1 cellular context compared by ENCODE assay signal in the genomic region with DNA sequence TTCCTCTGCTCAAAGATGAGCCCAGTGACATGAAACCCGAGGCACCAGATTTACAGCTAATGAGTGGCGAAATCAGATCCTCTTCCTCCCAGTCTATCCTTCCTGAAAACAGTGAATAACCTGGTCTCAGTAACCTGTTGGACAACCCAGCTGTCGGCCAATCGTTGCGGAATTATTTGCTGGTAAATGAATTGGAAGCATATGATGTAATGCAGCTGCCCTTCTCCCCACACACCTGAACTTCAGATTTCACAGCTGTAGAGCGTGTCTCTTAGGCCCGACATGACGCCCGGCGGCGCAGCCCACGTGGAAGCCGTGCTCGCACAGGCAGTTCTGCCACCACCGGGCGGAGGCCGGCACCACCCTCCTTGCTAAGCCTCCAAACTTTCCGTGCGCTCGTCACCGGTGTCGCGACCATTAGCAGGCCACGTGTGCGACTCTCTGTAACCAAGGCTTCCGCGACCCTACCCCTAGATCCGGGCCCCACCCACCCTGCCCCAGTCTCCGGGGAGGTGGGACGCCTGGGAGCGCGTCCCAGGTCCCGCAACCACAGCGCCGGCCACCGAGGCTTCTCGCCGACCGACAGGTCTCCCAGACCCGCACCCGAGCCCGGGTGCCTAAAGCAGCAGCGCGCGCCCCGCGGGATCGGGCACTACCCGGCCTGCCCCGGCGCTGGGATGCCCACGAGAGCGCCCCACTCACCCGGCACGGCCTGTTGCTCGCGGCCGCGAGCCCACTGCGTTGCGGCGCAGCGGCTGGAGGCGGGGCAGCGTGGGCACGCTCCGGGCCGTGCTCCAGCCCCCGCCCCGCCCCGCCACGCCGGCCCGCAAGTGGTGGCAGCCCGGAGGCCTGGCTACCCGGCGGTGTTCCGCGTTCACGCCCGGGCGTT.
TF ChIP-seq lines count a peak whose summit lies in the region.

TSS of gene RIOX2 (minus strand) at position 753 of the 889 bp plus-strand sequence. CDS start 4,838 bp downstream, outside the sequence.

TF ChIP-seq in GM12878, 131 proteins besides CTCF, POLR2A, EP300 and RAD21 (continued from another document and continues in another):
- no peak for TF ChIP-seq REST (IDR thresholded peaks at IDR 0.05; ENCODE audit: low read depth, low read length)
- TF ChIP-seq ZNF384 (IDR thresholded peaks at IDR 0.05; ENCODE audit: borderline replicate concordance, low read depth, low read length), result peak; percentile 68
- peak; percentile 96 for TF ChIP-seq MAX (IDR thresholded peaks at IDR 0.05; ENCODE audit: low read depth, low read length)
- no peak for TF ChIP-seq ZNF207 (IDR thresholded peaks at IDR 0.05; ENCODE audit: borderline replicate concordance)
- no peak for TF ChIP-seq ZBTB40 (IDR thresholded peaks at IDR 0.05; ENCODE audit: borderline replicate concordance)
- TF ChIP-seq, protein P1, sequence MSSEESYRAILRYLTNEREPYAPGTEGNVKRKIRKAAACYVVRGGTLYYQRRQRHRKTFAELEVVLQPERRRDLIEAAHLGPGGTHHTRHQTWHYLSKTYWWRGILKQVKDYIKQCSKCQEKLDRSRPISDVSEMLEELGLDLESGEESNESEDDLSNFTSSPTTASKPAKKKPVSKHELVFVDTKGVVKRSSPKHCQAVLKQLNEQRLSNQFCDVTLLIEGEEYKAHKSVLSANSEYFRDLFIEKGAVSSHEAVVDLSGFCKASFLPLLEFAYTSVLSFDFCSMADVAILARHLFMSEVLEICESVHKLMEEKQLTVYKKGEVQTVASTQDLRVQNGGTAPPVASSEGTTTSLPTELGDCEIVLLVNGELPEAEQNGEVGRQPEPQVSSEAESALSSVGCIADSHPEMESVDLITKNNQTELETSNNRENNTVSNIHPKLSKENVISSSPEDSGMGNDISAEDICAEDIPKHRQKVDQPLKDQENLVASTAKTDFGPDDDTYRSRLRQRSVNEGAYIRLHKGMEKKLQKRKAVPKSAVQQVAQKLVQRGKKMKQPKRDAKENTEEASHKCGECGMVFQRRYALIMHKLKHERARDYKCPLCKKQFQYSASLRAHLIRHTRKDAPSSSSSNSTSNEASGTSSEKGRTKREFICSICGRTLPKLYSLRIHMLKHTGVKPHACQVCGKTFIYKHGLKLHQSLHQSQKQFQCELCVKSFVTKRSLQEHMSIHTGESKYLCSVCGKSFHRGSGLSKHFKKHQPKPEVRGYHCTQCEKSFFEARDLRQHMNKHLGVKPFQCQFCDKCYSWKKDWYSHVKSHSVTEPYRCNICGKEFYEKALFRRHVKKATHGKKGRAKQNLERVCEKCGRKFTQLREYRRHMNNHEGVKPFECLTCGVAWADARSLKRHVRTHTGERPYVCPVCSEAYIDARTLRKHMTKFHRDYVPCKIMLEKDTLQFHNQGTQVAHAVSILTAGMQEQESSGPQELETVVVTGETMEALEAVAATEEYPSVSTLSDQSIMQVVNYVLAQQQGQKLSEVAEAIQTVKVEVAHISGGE (CRISPR knock-in tag; IDR thresholded peaks at IDR 0.05), result no peak
- no peak for TF ChIP-seq FOXK2 (IDR thresholded peaks at IDR 0.05)
- TF ChIP-seq EED (IDR thresholded peaks at IDR 0.05; ENCODE audit: low read depth), result no peak
- peak; percentile 55 for TF ChIP-seq RUNX3 (IDR thresholded peaks at IDR 0.05; ENCODE audit: low read length)
- no peak for TF ChIP-seq ZNF274 (IDR thresholded peaks at IDR 0.05; ENCODE audit: insufficient read depth, insufficient read length)
- TF ChIP-seq YY1 (IDR thresholded peaks at IDR 0.05; ENCODE audit: low read depth, low read length), result peak; percentile 52; the same call in 1 of the 2 replicates
- TF ChIP-seq YBX1 (IDR thresholded peaks at IDR 0.05), result no peak
- no peak for TF ChIP-seq HDAC2 (IDR thresholded peaks at IDR 0.05)
- peak; percentile 80 for TF ChIP-seq BACH1 (IDR thresholded peaks at IDR 0.05; ENCODE audit: borderline replicate concordance)
- no peak for TF ChIP-seq GABPA (IDR thresholded peaks at IDR 0.05; ENCODE audit: low read depth)
- no peak for TF ChIP-seq SMAD5 (IDR thresholded peaks at IDR 0.05; ENCODE audit: low read depth)
- TF ChIP-seq, protein P2, sequence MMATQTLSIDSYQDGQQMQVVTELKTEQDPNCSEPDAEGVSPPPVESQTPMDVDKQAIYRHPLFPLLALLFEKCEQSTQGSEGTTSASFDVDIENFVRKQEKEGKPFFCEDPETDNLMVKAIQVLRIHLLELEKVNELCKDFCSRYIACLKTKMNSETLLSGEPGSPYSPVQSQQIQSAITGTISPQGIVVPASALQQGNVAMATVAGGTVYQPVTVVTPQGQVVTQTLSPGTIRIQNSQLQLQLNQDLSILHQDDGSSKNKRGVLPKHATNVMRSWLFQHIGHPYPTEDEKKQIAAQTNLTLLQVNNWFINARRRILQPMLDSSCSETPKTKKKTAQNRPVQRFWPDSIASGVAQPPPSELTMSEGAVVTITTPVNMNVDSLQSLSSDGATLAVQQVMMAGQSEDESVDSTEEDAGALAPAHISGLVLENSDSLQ (IDR thresholded peaks at IDR 0.05), result no peak
- TF ChIP-seq JUNB (IDR thresholded peaks at IDR 0.05), result no peak
- TF ChIP-seq MYC (IDR thresholded peaks at IDR 0.05; ENCODE audit: insufficient read depth, insufficient read length, insufficient replicate concordance, low read length, severe bottlenecking), result peak; percentile 90
- no peak for TF ChIP-seq MTA2 (IDR thresholded peaks at IDR 0.05; ENCODE audit: low read depth)
- no peak for TF ChIP-seq KDM1A (IDR thresholded peaks at IDR 0.05; ENCODE audit: borderline replicate concordance)
- no peak for TF ChIP-seq TCF7 (IDR thresholded peaks at IDR 0.05; ENCODE audit: borderline replicate concordance)
- no peak for TF ChIP-seq ATF3 (IDR thresholded peaks at IDR 0.05; ENCODE audit: borderline replicate concordance, extremely low read depth, low read depth, low read length)
- TF ChIP-seq HDGF (IDR thresholded peaks at IDR 0.05), result 0 out of 2 replicates have a peak, but pooled peaks have one; percentile 42
- TF ChIP-seq NR2C1 (IDR thresholded peaks at IDR 0.05), result 0 out of 2 replicates have a peak, but pooled peaks have one; percentile 11
- TF ChIP-seq NFXL1 (IDR thresholded peaks at IDR 0.05; ENCODE audit: borderline replicate concordance), result no peak
- no peak for TF ChIP-seq NR2C2 (IDR thresholded peaks at IDR 0.05; ENCODE audit: borderline replicate concordance, control insufficient read depth, insufficient read length, low read depth)
- TF ChIP-seq ZBED1 (IDR thresholded peaks at IDR 0.05; ENCODE audit: borderline replicate concordance), result no peak; the same call in 1 of the 2 replicates
- TF ChIP-seq, protein P3, sequence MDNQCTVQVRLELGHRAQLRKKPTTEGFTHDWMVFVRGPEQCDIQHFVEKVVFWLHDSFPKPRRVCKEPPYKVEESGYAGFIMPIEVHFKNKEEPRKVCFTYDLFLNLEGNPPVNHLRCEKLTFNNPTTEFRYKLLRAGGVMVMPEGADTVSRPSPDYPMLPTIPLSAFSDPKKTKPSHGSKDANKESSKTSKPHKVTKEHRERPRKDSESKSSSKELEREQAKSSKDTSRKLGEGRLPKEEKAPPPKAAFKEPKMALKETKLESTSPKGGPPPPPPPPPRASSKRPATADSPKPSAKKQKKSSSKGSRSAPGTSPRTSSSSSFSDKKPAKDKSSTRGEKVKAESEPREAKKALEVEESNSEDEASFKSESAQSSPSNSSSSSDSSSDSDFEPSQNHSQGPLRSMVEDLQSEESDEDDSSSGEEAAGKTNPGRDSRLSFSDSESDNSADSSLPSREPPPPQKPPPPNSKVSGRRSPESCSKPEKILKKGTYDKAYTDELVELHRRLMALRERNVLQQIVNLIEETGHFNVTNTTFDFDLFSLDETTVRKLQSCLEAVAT (IDR thresholded peaks at IDR 0.05), result no peak
- TF ChIP-seq ZSCAN29 (IDR thresholded peaks at IDR 0.05), result 0 out of 2 replicates have a peak, but pooled peaks have one; percentile 38
- TF ChIP-seq SMC3 (IDR thresholded peaks at IDR 0.05; ENCODE audit: borderline replicate concordance, low read length), result no peak
- no peak for TF ChIP-seq CHD4 (IDR thresholded peaks at IDR 0.05)
- TF ChIP-seq CEBPB (IDR thresholded peaks at IDR 0.05; ENCODE audit: borderline replicate concordance in 1 of 2, low read depth in 2 of 2, low read length in 2 of 2), result no peak
- no peak for TF ChIP-seq RFX5 (IDR thresholded peaks at IDR 0.05; ENCODE audit: low read depth, low read length)
- no peak for TF ChIP-seq ZBTB4 (CRISPR knock-in tag; IDR thresholded peaks at IDR 0.05)
- no peak for TF ChIP-seq SIN3A (IDR thresholded peaks at IDR 0.05; ENCODE audit: low read depth, low read length)
- peak; percentile 79 for TF ChIP-seq GATAD2B (conservative IDR thresholded peaks at IDR 0.05; ENCODE audit: low read depth)
- TF ChIP-seq CHD1 (IDR thresholded peaks at IDR 0.05; ENCODE audit: low read depth, low read length), result no peak
- TF ChIP-seq MYB (IDR thresholded peaks at IDR 0.05; ENCODE audit: borderline replicate concordance, low read depth, low read length), result no peak
- TF ChIP-seq MTA3 (IDR thresholded peaks at IDR 0.05; ENCODE audit: borderline replicate concordance, low read length), result no peak
- TF ChIP-seq POU2F2 (IDR thresholded peaks at IDR 0.05; ENCODE audit: borderline replicate concordance, low read depth, low read length), result peak; percentile 36; the same call in 1 of the 3 replicates
- TF ChIP-seq FOXM1 (IDR thresholded peaks at IDR 0.05; ENCODE audit: low read depth, low read length), result no peak
- peak; percentile 46; the same call in 1 of the 2 replicates for TF ChIP-seq ASH2L (IDR thresholded peaks at IDR 0.05; ENCODE audit: borderline replicate concordance, low read depth)
